Comparison of ENCODE assay signal across 8 cellular contexts in genomic region chr1:186605762-186606350, GRCh38.
DNase-seq lines count a peak whose midpoint lies in the region; ATAC-seq and TF ChIP-seq lines count a peak whose summit lies in the region.

No MANE protein-coding gene starts in this region.

- no peaks in the 10 kb centered on the region for H3K4me1 Mint-ChIP-seq in activated naive CD4-positive, alpha-beta T cell treated with anti-CD3 and anti-CD28 coated beads for 36 hours (ENCODE audit: low read depth)

- no peak overlapping the region for H3K4me3 ChIP-seq in ACC112 (ENCODE audit: low read depth, low read length)
- H3K4me3 ChIP-seq in GM12865 (ENCODE audit: low read depth, low read length) = no peak overlapping the region
- H3K4me3 ChIP-seq in right cardiac atrium (ENCODE audit: low read length) = no peak overlapping the region
- no peak overlapping the region for H3K4me3 ChIP-seq in stomach

- H3K27me3 ChIP-seq in ACC112 (ENCODE audit: insufficient read depth, low read length) (no peaks in the 10 kb centered on the region), right cardiac atrium (ENCODE audit: control insufficient read depth, insufficient read depth) (no peaks in the 10 kb centered on the region), stomach (no peaks in the 10 kb centered on the region)

- H2AFZ ChIP-seq in ACC112 (ENCODE audit: low read length, unreplicated experiment) = peak overlapping the region; percentile 11

- TF ChIP-seq EP300 in stomach (IDR thresholded peaks at IDR 0.05) = no peak

- H3K36me3 Mint-ChIP-seq in activated naive CD4-positive, alpha-beta T cell treated with anti-CD3 and anti-CD28 coated beads for 36 hours (ENCODE audit: low read depth) = no peaks in the 10 kb centered on the region

- no peaks in the 10 kb centered on the region for H3K9me3 ChIP-seq in right cardiac atrium (ENCODE audit: control insufficient read depth, low read length)
- no peaks in the 10 kb centered on the region for H3K9me3 ChIP-seq in stomach

- no peak overlapping the region for H3K27ac ChIP-seq in ACC112 (ENCODE audit: low read depth, low read length)
- no peak overlapping the region for H3K27ac ChIP-seq in right cardiac atrium (ENCODE audit: low read length)
- H3K27ac ChIP-seq in stomach = no peak overlapping the region

- intact Hi-C loops in activated naive CD4-positive, alpha-beta T cell treated with anti-CD3 and anti-CD28 coated beads for 36 hours (cut with micrococcal nuclease) = loop anchor here (1.0 to 5.0 kb wide), 5 partner anchors 74 to 380 kb away; partner anchors contain the start of gene PTGS2
- intact Hi-C loops in right cardiac atrium (cut with DNase I) (loop anchor here (5.0 to 10.0 kb wide), 2 partner anchors 379 to 381 kb away; no protein-coding TSS in a partner anchor), stomach (cut with DNase I; ENCODE audit: low total_unique reads) (loop anchor here (5.0 kb wide), 1 partner anchor 381 kb away; no protein-coding TSS in a partner anchor)

- peak; percentile 77 for DNase-seq in GM12865 (ENCODE audit: low read depth)
- DNase-seq in NCI-H460 (ENCODE audit: extremely low read depth, low read depth) = peak; percentile 72
- peak; percentile 56 for DNase-seq in activated naive CD4-positive, alpha-beta T cell treated with anti-CD3 and anti-CD28 coated beads for 36 hours
- DNase-seq in right cardiac atrium = peak in 2 of 3 donors; percentile 50 to 55
- no peak for DNase-seq in stomach
- DNase-seq in NCI-H2227 treated with DMSO at 0.1 percent for 48 hours (lab: John Stamatoyannopoulos, UW) = no peak

- TF ChIP-seq POLR2A in stomach (IDR thresholded peaks at IDR 0.05) = no peak

- H3K27me3 Mint-ChIP-seq in activated naive CD4-positive, alpha-beta T cell treated with anti-CD3 and anti-CD28 coated beads for 36 hours (ENCODE audit: low read depth) = peaks cover 35% of the 10 kb centered on the region

- 38% methylated on average over 4 of the region's 4 CpGs for WGBS in right cardiac atrium
- 42 to 43% (median 42%) methylated on average over 4 of the region's 4 CpGs for WGBS in stomach, 5 donors

- ATAC-seq in HG02623 (IDR thresholded peaks at IDR 0.05; ENCODE audit: unreplicated experiment) = peak; percentile 81
- ATAC-seq in right cardiac atrium = peak; percentile 79 to 81

- no peak overlapping the region for H3K27ac Mint-ChIP-seq in activated naive CD4-positive, alpha-beta T cell treated with anti-CD3 and anti-CD28 coated beads for 36 hours

- TF ChIP-seq CTCF in GM12865 (IDR thresholded peaks at IDR 0.05; ENCODE audit: insufficient read depth, low read depth, low read length, missing control alignments) (peak; percentile 82), stomach (IDR thresholded peaks at IDR 0.05) (peak in 4 of 7 experiments; percentile 23 to 39 (median 36))

- no peak overlapping the region for H3K4me3 Mint-ChIP-seq in activated naive CD4-positive, alpha-beta T cell treated with anti-CD3 and anti-CD28 coated beads for 36 hours

- H3K4me1 ChIP-seq in ACC112 (ENCODE audit: control insufficient read depth, insufficient read depth, low read length, unreplicated experiment) = no peaks in the 10 kb centered on the region
- H3K4me1 ChIP-seq in right cardiac atrium (ENCODE audit: control insufficient read depth, insufficient read depth, low read length) = no peaks in the 10 kb centered on the region
- no peaks in the 10 kb centered on the region for H3K4me1 ChIP-seq in stomach

- H3K9me3 Mint-ChIP-seq in activated naive CD4-positive, alpha-beta T cell treated with anti-CD3 and anti-CD28 coated beads for 36 hours = no peaks in the 10 kb centered on the region

- H3K79me2 ChIP-seq in ACC112 (ENCODE audit: control insufficient read depth, insufficient read depth, low read length, unreplicated experiment) = no peaks in the 10 kb centered on the region

- CTCF ChIA-PET in activated naive CD4-positive, alpha-beta T cell treated with anti-CD3 and anti-CD28 coated beads for 36 hours (lab: Charles Lee) = interaction anchor here (0.8 to 3.5 kb wide), 9 partner anchors 8 to 381 kb away, joined by 3 to 23 read pairs (median 3); no protein-coding TSS in a partner anchor

- H3K36me3 ChIP-seq in ACC112 (ENCODE audit: insufficient read depth, low read length) = no peaks in the 10 kb centered on the region
- no peaks in the 10 kb centered on the region for H3K36me3 ChIP-seq in stomach

Comparison
In these comparisons a context has a peak if more than half of its experiments do, and no peak if none do; other contexts are left out.
1. DNase-seq: peak in GM12865 (single experiment), NCI-H460 (single experiment), activated naive CD4-positive, alpha-beta T cell treated with anti-CD3 and anti-CD28 coated beads for 36 hours (single experiment) and right cardiac atrium (2 of 3); none in stomach (single experiment) and NCI-H2227 treated with DMSO at 0.1 percent for 48 hours (single experiment).